Comparison of ENCODE assay signal across 8 cellular contexts in the genomic region with DNA sequence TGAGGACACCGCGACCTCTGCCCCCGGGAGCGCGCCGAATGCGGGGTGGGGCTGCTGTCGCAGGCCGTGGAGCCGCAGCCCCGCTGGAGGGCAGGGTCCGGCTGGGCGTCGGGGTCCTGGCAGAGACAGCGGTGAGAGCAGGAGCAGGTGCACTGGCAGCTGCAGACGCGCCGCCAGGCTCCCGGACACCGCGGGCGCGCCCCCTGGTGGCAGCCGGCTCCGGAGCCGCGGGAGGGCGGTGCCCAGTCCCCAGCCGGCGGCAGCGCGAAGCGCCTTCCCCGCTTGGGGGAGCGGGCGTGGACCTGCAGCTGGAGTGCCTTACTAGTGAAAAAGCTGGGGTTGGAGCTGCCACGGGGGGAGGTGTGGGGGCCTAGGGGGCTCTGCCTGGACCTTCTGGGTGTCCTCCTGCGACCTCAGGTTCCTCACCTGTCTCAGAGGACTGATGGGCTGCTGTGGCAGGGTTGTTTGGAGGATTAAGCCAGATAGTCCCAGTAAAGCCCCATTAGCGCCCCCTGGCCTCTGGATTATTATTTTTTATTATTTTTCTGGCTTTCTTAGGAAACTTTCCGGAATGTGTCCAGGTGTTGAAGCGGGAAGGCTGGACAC.
A peak's percentile ranks its signal among the peaks of the same experiment; 100 is the strongest.
DNase-seq lines count a peak whose midpoint lies in the region; TF ChIP-seq lines count a peak whose summit lies in the region.
"Not testable (repeated sequence)": the region's sequence is repeated elsewhere in the genome, so short reads cannot be mapped to it uniquely, and the experiment has no call there.

No MANE protein-coding gene starts in this region.

- not testable (repeated sequence) for H3K27me3 ChIP-seq in parathyroid adenoma (ENCODE audit: control insufficient read depth, insufficient read depth, low read length)

- in situ Hi-C loops in G401 (cut with HindIII; ENCODE audit: low sequenced_read_pairs); KBM-7 (cut with MboI; ENCODE audit: low pct_unique_long_range_greater_than_20kb, low sequenced_read_pairs): not testable (repeated sequence)

- H3K4me3 ChIP-seq in parathyroid adenoma (ENCODE audit: low read depth, low read length) = peak overlapping the region; percentile 57

- peak; percentile 85 for TF ChIP-seq CTCF in parathyroid adenoma (IDR thresholded peaks at IDR 0.05)

- H3K9me3 ChIP-seq in parathyroid adenoma (ENCODE audit: control insufficient read depth, low read length) = not testable (repeated sequence)

- peak overlapping the region; percentile 78 for H2AFZ ChIP-seq in parathyroid adenoma

- H3K9ac ChIP-seq in parathyroid adenoma = not testable (repeated sequence)

- not testable (repeated sequence) for H3K27ac ChIP-seq in parathyroid adenoma

- intact Hi-C loops in head of caudate nucleus (cut with DNase I) = loop anchor here (10.0 kb wide), 1 partner anchor 117 kb away; no protein-coding TSS in a partner anchor

- not testable (repeated sequence) for H3K79me2 ChIP-seq in parathyroid adenoma

- not testable (repeated sequence) for H3K4me1 ChIP-seq in parathyroid adenoma

- H3K36me3 ChIP-seq in parathyroid adenoma (ENCODE audit: control insufficient read depth, insufficient read depth, low read length) = not testable (repeated sequence)

- DNase-seq in G401 (ENCODE audit: low spot score) = peak; percentile 4
- DNase-seq in H4 (ENCODE audit: low spot score) = peak; percentile 7
- DNase-seq in KBM-7 = peak; percentile 76
- peak; percentile 63 for DNase-seq in T follicular helper cell (ENCODE audit: low read depth)
- peak; percentile 44 for DNase-seq in activated naive CD8-positive, alpha-beta T cell treated with anti-CD3 and anti-CD28 coated beads, Interleukin-2, amount 50 U/mL, for 16 hours (ENCODE audit: low read depth, low spot score)
- DNase-seq in head of caudate nucleus = peak in 41 of 42 donors; percentile 40 to 87 (median 72)
- peak; percentile 17 for DNase-seq in superior temporal gyrus (ENCODE audit: extremely low spot score)

- H3K4me2 ChIP-seq in parathyroid adenoma (ENCODE audit: low read length) = peak overlapping the region; percentile 84

Comparison
In these comparisons a context has a peak if more than half of its experiments do, and no peak if none do; other contexts are left out.
1. DNase-seq: peak in every context shown above with its lines; median percentile 76 in KBM-7; 72 in head of caudate nucleus; 63 in T follicular helper cell; 44 in activated naive CD8-positive, alpha-beta T cell treated with anti-CD3 and anti-CD28 coated beads, Interleukin-2, amount 50 U/mL, for 16 hours; 17 in superior temporal gyrus; 7 in H4; 4 in G401.